Comparison of ENCODE assay signal across 9 cellular contexts in genomic region chr1:30976143-30976542, GRCh38.
DNase-seq lines count a peak whose midpoint lies in the region; ATAC-seq, FAIRE-seq and TF ChIP-seq lines count a peak whose summit lies in the region.
"Had no signal": no experiment of that assay in that cellular context is flagged by ENCODE, and none has a peak within 500 bp of the region (broad histone marks: within the 10 kb centered on the region; RNA-seq: fewer than 3 reads in every experiment).

No MANE protein-coding gene starts in this region.

- no peaks in the 10 kb centered on the region for H3K27me3 Mint-ChIP-seq in activated CD4-positive, alpha-beta memory T cell treated with anti-CD3 and anti-CD28 coated beads, Interleukin-2, amount 10 ng/mL, durations not matched to agents 7 days and 5 days
- no peaks in the 10 kb centered on the region for H3K27me3 Mint-ChIP-seq in nephron progenitor cell (ENCODE audit: low read depth, poor library complexity)

- no peak overlapping the region for H4K12ac ChIP-seq in trophoblast cell (ENCODE audit: low read depth, low read length)

- TF ChIP-seq CTCF in heart left ventricle (IDR thresholded peaks at IDR 0.05) (no peak), nephron progenitor cell (IDR thresholded peaks at IDR 0.05) (no peak)

- CTCF ChIA-PET in activated CD4-positive, alpha-beta memory T cell treated with anti-CD3 and anti-CD28 coated beads, Interleukin-2, amount 10 ng/mL, durations not matched to agents 7 days and 5 days (lab: Charles Lee): interaction anchor here (1.1 kb wide), 1 partner anchor 16 kb away, joined by 3 read pairs; no protein-coding TSS in a partner anchor

- no peak overlapping the region for H3K9ac ChIP-seq in trophoblast cell (ENCODE audit: low read length)

- H3K9me3 Mint-ChIP-seq in activated CD4-positive, alpha-beta memory T cell treated with anti-CD3 and anti-CD28 coated beads, Interleukin-2, amount 10 ng/mL, durations not matched to agents 7 days and 5 days: no peaks in the 10 kb centered on the region
- H3K9me3 Mint-ChIP-seq in nephron progenitor cell: no peaks in the 10 kb centered on the region

- no peak for DNase-seq in activated CD4-positive, alpha-beta memory T cell treated with anti-CD3 and anti-CD28 coated beads, Interleukin-2, amount 10 ng/mL, durations not matched to agents 7 days and 5 days
- DNase-seq in heart left ventricle: no peak
- peak; percentile 78 for DNase-seq in small intestine
- no peak for DNase-seq in trophoblast cell
- DNase-seq in nephron progenitor cell: no peak
- DNase-seq: NCI-H446 had no signal

- no peak overlapping the region for H2AFZ ChIP-seq in trophoblast cell (ENCODE audit: insufficient read depth, low read length, poor library complexity)

- H3K27me3 ChIP-seq in heart left ventricle (no peaks in the 10 kb centered on the region), small intestine (ENCODE audit: control insufficient read depth in 2 of 2, insufficient read depth in 2 of 2, low read length in 2 of 2) (no peaks in the 10 kb centered on the region), trophoblast cell (ENCODE audit: insufficient read depth, low read length) (no peaks in the 10 kb centered on the region)

- peak overlapping the region; percentile 61 for H3K27ac Mint-ChIP-seq in activated CD4-positive, alpha-beta memory T cell treated with anti-CD3 and anti-CD28 coated beads, Interleukin-2, amount 10 ng/mL, durations not matched to agents 7 days and 5 days
- no peak overlapping the region for H3K27ac Mint-ChIP-seq in nephron progenitor cell

- H2BK120ac ChIP-seq in trophoblast cell (ENCODE audit: insufficient read depth, low read length, poor library complexity): no peak overlapping the region

- H3K4me2 ChIP-seq in trophoblast cell (ENCODE audit: low read length): no peak overlapping the region

- peaks cover 58% of the 10 kb centered on the region for H3K36me3 Mint-ChIP-seq in activated CD4-positive, alpha-beta memory T cell treated with anti-CD3 and anti-CD28 coated beads, Interleukin-2, amount 10 ng/mL, durations not matched to agents 7 days and 5 days (ENCODE audit: low read depth)
- peaks cover 82% of the 10 kb centered on the region for H3K36me3 Mint-ChIP-seq in nephron progenitor cell (ENCODE audit: low read depth)

- H3K79me2 ChIP-seq in trophoblast cell (ENCODE audit: control insufficient read depth, insufficient read depth, low read length, poor library complexity): peaks cover 3% of the 10 kb centered on the region

- no peaks in the 10 kb centered on the region for H3K79me1 ChIP-seq in trophoblast cell (ENCODE audit: low read length)

- no peak overlapping the region for H4K91ac ChIP-seq in trophoblast cell (ENCODE audit: low read depth, low read length)

- POLR2A ChIA-PET in activated CD4-positive, alpha-beta memory T cell treated with anti-CD3 and anti-CD28 coated beads, Interleukin-2, amount 10 ng/mL, durations not matched to agents 7 days and 5 days (lab: Charles Lee): interaction anchor here (1.0 kb wide), 1 partner anchor 8 kb away, joined by 3 read pairs; no protein-coding TSS in a partner anchor

- H2AK5ac ChIP-seq in trophoblast cell (ENCODE audit: low read length): no peak overlapping the region

- H3K4me1 Mint-ChIP-seq in activated CD4-positive, alpha-beta memory T cell treated with anti-CD3 and anti-CD28 coated beads, Interleukin-2, amount 10 ng/mL, durations not matched to agents 7 days and 5 days: peaks cover 33% of the 10 kb centered on the region
- H3K4me1 Mint-ChIP-seq in nephron progenitor cell: peaks cover 19% of the 10 kb centered on the region

- H2BK5ac ChIP-seq in trophoblast cell (ENCODE audit: low read depth, low read length, poor library complexity): no peak overlapping the region

- whole genome bisulfite sequencing in heart left ventricle, 4 donors: 12 to 25% (median 14%) methylated on average over 2 of the region's 2 CpGs
- 12 to 23% (median 21%) methylated on average over 2 of the region's 2 CpGs for WGBS in small intestine, 3 donors
- WGBS in trophoblast cell (ENCODE audit: extremely low coverage, insufficient coverage, insufficient read length): no CpG with 5 or more reads among the region's 2 CpGs

- FAIRE-seq in small intestine (lab: Jason Lieb, UNC): no peak

- H3K4ac ChIP-seq in trophoblast cell (ENCODE audit: low read depth, low read length): no peak overlapping the region

- H3K27ac ChIP-seq in heart left ventricle (peak overlapping the region in 11 of 12 donors; percentile 12 to 84 (median 44)), small intestine (ENCODE audit: low read depth in 1 of 2, low read length in 1 of 2) (peak overlapping the region in 1 of 2 donors; percentile 32), trophoblast cell (ENCODE audit: low read depth, low read length) (no peak overlapping the region)

- H2BK12ac ChIP-seq in trophoblast cell (ENCODE audit: low read length): no peak overlapping the region

- no peak for TF ChIP-seq POLR2A in heart left ventricle (IDR thresholded peaks at IDR 0.05)

- ATAC-seq in GM18907 (IDR thresholded peaks at IDR 0.05; ENCODE audit: unreplicated experiment) (peak; percentile 40), heart left ventricle (peak; percentile 27 to 69 (median 50)), HG03457 (IDR thresholded peaks at IDR 0.05; ENCODE audit: unreplicated experiment) (no peak), HG02623 (IDR thresholded peaks at IDR 0.05; ENCODE audit: unreplicated experiment) (no peak)

- H3K18ac ChIP-seq in trophoblast cell (ENCODE audit: low read length): no peak overlapping the region

- H3K36me3 ChIP-seq in heart left ventricle: peaks cover 0 to 75% (median 53%) of the 10 kb centered on the region in 9 donors
- H3K36me3 ChIP-seq in small intestine (ENCODE audit: control insufficient read depth in 2 of 2, insufficient read depth in 2 of 2, low read length in 2 of 2): peaks cover 11 to 13% of the 10 kb centered on the region in 2 donors
- H3K36me3 ChIP-seq in trophoblast cell (ENCODE audit: control insufficient read depth in 1 of 2, insufficient read depth in 2 of 2, low read length in 2 of 2): peaks cover 24 to 29% of the 10 kb centered on the region in 2 experiments

- no peaks in the 10 kb centered on the region for H3K9me3 ChIP-seq in heart left ventricle
- no peaks in the 10 kb centered on the region for H3K9me3 ChIP-seq in small intestine (ENCODE audit: control insufficient read depth, low read depth)
- no peaks in the 10 kb centered on the region for H3K9me3 ChIP-seq in trophoblast cell (ENCODE audit: insufficient read depth, low read depth, low read length)

- intact Hi-C loops in heart left ventricle (cut with DNase I): no loop called here

- no peak overlapping the region for H3K14ac ChIP-seq in trophoblast cell (ENCODE audit: low read length)

- H4K8ac ChIP-seq in trophoblast cell (ENCODE audit: low read depth, low read length): no peak overlapping the region

- H3K23ac ChIP-seq in trophoblast cell (ENCODE audit: low read length): no peak overlapping the region

- H3K4me3 Mint-ChIP-seq in activated CD4-positive, alpha-beta memory T cell treated with anti-CD3 and anti-CD28 coated beads, Interleukin-2, amount 10 ng/mL, durations not matched to agents 7 days and 5 days: no peak overlapping the region
- no peak overlapping the region for H3K4me3 Mint-ChIP-seq in nephron progenitor cell

- H3K4me1 ChIP-seq in heart left ventricle (peaks cover 2 to 43% (median 27%) of the 10 kb centered on the region in 12 donors), small intestine (ENCODE audit: control insufficient read depth in 2 of 2, insufficient read depth in 1 of 2, low read depth in 1 of 2, low read length in 1 of 2) (peaks cover 4 to 6% of the 10 kb centered on the region in 2 donors), trophoblast cell (ENCODE audit: control insufficient read depth in 1 of 2, insufficient read depth in 2 of 2, low read length in 2 of 2) (no peaks in the 10 kb centered on the region)

- H3K4me3 ChIP-seq in heart left ventricle (no peak overlapping the region), small intestine (ENCODE audit: low read depth in 1 of 2, low read length in 2 of 2) (no peak overlapping the region), trophoblast cell (ENCODE audit: low read depth, low read length) (no peak overlapping the region)

Comparison
In these comparisons a context has a peak if more than half of its experiments do, and no peak if none do; other contexts are left out.
1. ATAC-seq: peak in GM18907 (single experiment) and heart left ventricle (4 of 4); none in HG03457 (single experiment) and HG02623 (single experiment).